Comparison of ENCODE assay signal across 16 cellular contexts in genomic region chr5:56852228-56853000, GRCh38. TPM values are rescaled to one million over a fixed set of nuclear protein-coding genes. Genes with fewer than 3 reads are reported as not detected.
DNase-seq lines count a peak whose midpoint lies in the region; ATAC-seq and TF ChIP-seq lines count a peak whose summit lies in the region.
"Had no signal": no experiment of that assay in that cellular context is flagged by ENCODE, and none has a peak within 500 bp of the region (broad histone marks: within the 10 kb centered on the region; RNA-seq: fewer than 3 reads in every experiment).

No MANE protein-coding gene starts in this region.

- TF ChIP-seq CTCF in endothelial cell (IDR thresholded peaks at IDR 0.05; ENCODE audit: unreplicated experiment), result no peak
- TF ChIP-seq CTCF in upper lobe of right lung (IDR thresholded peaks at IDR 0.05), result no peak

- H3K27me3 ChIP-seq in skeletal muscle satellite cell (ENCODE audit: control insufficient read depth, insufficient read depth, low read length) (no peaks in the 10 kb centered on the region), upper lobe of right lung (no peaks in the 10 kb centered on the region)
- H3K27me3 ChIP-seq: left lung, sigmoid colon had no signal

- no peak for DNase-seq in activated T-cell treated with anti-CD3 and anti-CD28 coated beads, Interleukin-2, amount 50 U/mL, for 24 hours
- no peak for DNase-seq in activated T-cell treated with anti-CD3 and anti-CD28 coated beads, Interleukin-2, amount 50 U/mL, for 1 hour
- DNase-seq in T-helper 17 cell, result no peak
- no peak for DNase-seq in endothelial cell (ENCODE audit: low spot score)
- DNase-seq in retina, result no peak
- DNase-seq in upper lobe of right lung, result no peak
- DNase-seq: amniotic stem cell, foreskin melanocyte, left lung, NCI-H2029, OCI-M1, sigmoid colon had no signal

- H3K27me3 Mint-ChIP-seq in activated T-cell treated with anti-CD3 and anti-CD28 coated beads, Interleukin-2, amount 50 U/mL, for 24 hours, result no peaks in the 10 kb centered on the region
- H3K27me3 Mint-ChIP-seq in T-helper 17 cell, result no peaks in the 10 kb centered on the region
- no peaks in the 10 kb centered on the region for H3K27me3 Mint-ChIP-seq in endothelial cell (ENCODE audit: unreplicated experiment)

- H3K9me3 ChIP-seq in T-helper 17 cell (ENCODE audit: control insufficient read depth, low read length, poor library complexity, severe bottlenecking), result no peaks in the 10 kb centered on the region
- H3K9me3 ChIP-seq in skeletal muscle satellite cell (replicated peaks; ENCODE audit: low read length), result no peaks in the 10 kb centered on the region
- no peaks in the 10 kb centered on the region for H3K9me3 ChIP-seq in upper lobe of right lung
- H3K9me3 ChIP-seq: left lung, sigmoid colon had no signal

- H3K9ac ChIP-seq in skeletal muscle satellite cell (ENCODE audit: low read depth, low read length), result no peak overlapping the region

- peaks cover 81% of the 10 kb centered on the region for H3K4me1 Mint-ChIP-seq in activated T-cell treated with anti-CD3 and anti-CD28 coated beads, Interleukin-2, amount 50 U/mL, for 24 hours (ENCODE audit: low read depth)
- H3K4me1 Mint-ChIP-seq in T-helper 17 cell (peaks cover 58% of the 10 kb centered on the region), endothelial cell (ENCODE audit: unreplicated experiment) (peaks cover 51% of the 10 kb centered on the region)

- H3K4me3 Mint-ChIP-seq in activated T-cell treated with anti-CD3 and anti-CD28 coated beads, Interleukin-2, amount 50 U/mL, for 24 hours, result peak overlapping the region; percentile 35
- peak overlapping the region; percentile 75 for H3K4me3 Mint-ChIP-seq in T-helper 17 cell
- H3K4me3 Mint-ChIP-seq in endothelial cell (ENCODE audit: unreplicated experiment), result no peak overlapping the region

- no peaks in the 10 kb centered on the region for H3K9me3 Mint-ChIP-seq in activated T-cell treated with anti-CD3 and anti-CD28 coated beads, Interleukin-2, amount 50 U/mL, for 24 hours
- no peaks in the 10 kb centered on the region for H3K9me3 Mint-ChIP-seq in endothelial cell (ENCODE audit: unreplicated experiment)

- H3K36me3 Mint-ChIP-seq in activated T-cell treated with anti-CD3 and anti-CD28 coated beads, Interleukin-2, amount 50 U/mL, for 24 hours (ENCODE audit: low read depth), result peaks cover 8% of the 10 kb centered on the region
- peaks cover 2% of the 10 kb centered on the region for H3K36me3 Mint-ChIP-seq in T-helper 17 cell (ENCODE audit: low read depth)
- no peaks in the 10 kb centered on the region for H3K36me3 Mint-ChIP-seq in endothelial cell (ENCODE audit: low read depth, unreplicated experiment)

- H3K27ac ChIP-seq in upper lobe of right lung, result no peak overlapping the region
- H3K27ac ChIP-seq: HL-60, sigmoid colon, VCaP had no signal

- no peak for TF ChIP-seq POLR2A in GM18505 (IDR thresholded peaks at IDR 0.05; ENCODE audit: borderline replicate concordance, extremely low read depth, insufficient read depth, insufficient read length)

- H3K4me2 ChIP-seq in skeletal muscle satellite cell (ENCODE audit: low read length), result peak overlapping the region; percentile 7

- H3K36me3 ChIP-seq in skeletal muscle satellite cell (ENCODE audit: insufficient read depth, low read length), result no peaks in the 10 kb centered on the region
- H3K36me3 ChIP-seq in upper lobe of right lung, result no peaks in the 10 kb centered on the region
- H3K36me3 ChIP-seq: left lung, sigmoid colon had no signal

- H3K27ac Mint-ChIP-seq in activated T-cell treated with anti-CD3 and anti-CD28 coated beads, Interleukin-2, amount 50 U/mL, for 24 hours, result peak overlapping the region; percentile 84
- H3K27ac Mint-ChIP-seq in T-helper 17 cell (peak overlapping the region; percentile 97), endothelial cell (ENCODE audit: unreplicated experiment) (peak overlapping the region; percentile 40)

- intact Hi-C loops in upper lobe of right lung (cut with DNase I), result no loop called here

- H3K4me3 ChIP-seq in skeletal muscle satellite cell (ENCODE audit: low read length) (no peak overlapping the region), upper lobe of right lung (no peak overlapping the region)
- H3K4me3 ChIP-seq: left lung, sigmoid colon had no signal

- H3K4me1 ChIP-seq in skeletal muscle satellite cell (ENCODE audit: control insufficient read depth, insufficient read depth, low read length) (peaks cover 12% of the 10 kb centered on the region), upper lobe of right lung (peaks cover 69% of the 10 kb centered on the region)

- ATAC-seq in T-helper 17 cell (peak; percentile 59), upper lobe of right lung (no peak), GM18505 (IDR thresholded peaks at IDR 0.05; ENCODE audit: unreplicated experiment) (no peak)

RNA-seq across cellular contexts. Expression of gene MAP3K1, which starts 37.1 kb away (rescaled TPM):
- total RNA-seq in T-helper 17 cell (100 to 1,000 TPM in 1 of 2 donors, 10 to 100 TPM in 1; 99.2 to 120 TPM), endothelial cell (ENCODE audit: unreplicated experiment) (27.5 TPM), upper lobe of right lung (20.3 TPM)
- 3.3 and 3.5 TPM in 2 replicates for total RNA-seq in skeletal muscle satellite cell (2012; rRNA removed)

RNA-seq across cellular contexts. Expression of gene SETD9, which starts 57.0 kb away (rescaled TPM):
- total RNA-seq in T-helper 17 cell (1 to 10 TPM; 3.5 to 4.5 TPM), endothelial cell (ENCODE audit: unreplicated experiment) (16.0 TPM), upper lobe of right lung (10.1 TPM)
- 16.5 and 16.8 TPM in 2 replicates for total RNA-seq in skeletal muscle satellite cell (2012; rRNA removed)

Comparison
In these comparisons a context has a peak if more than half of its experiments do, and no peak if none do; other contexts are left out.
1. H3K27ac Mint-ChIP-seq: peak in every context shown above with its lines; median percentile 97 in T-helper 17 cell; 84 in activated T-cell treated with anti-CD3 and anti-CD28 coated beads, Interleukin-2, amount 50 U/mL, for 24 hours; 40 in endothelial cell.